In the genomic region with DNA sequence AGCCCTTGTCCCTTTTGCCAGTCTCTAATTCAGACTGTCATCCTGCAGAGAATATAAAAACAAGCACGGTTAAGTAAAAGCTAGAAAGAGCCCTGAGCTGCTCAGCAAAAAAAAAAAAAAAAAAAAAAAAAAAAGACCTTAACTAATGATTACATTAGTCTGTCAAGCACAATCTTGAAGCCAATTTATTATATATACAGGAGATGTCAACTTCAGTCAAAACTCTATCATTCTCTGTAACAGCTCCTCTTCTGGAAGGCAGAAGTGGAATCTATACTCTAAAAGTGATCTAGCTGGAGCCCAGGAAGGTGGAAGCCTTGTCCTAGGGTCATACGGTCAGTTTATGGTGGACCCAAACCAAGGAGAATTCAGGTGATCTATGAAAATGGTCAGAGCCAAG, we compare ENCODE assay signal across 25 cellular contexts.
"Had no signal": no experiment of that assay in that cellular context is flagged by ENCODE, and none has a peak within 500 bp of the region (broad histone marks: within the 10 kb centered on the region; RNA-seq: fewer than 3 reads in every experiment).

No MANE protein-coding gene starts in this region.

- DNase-seq: dermis blood vessel endothelial cell; dorsolateral prefrontal cortex; effector CD4-positive, alpha-beta T cell; effector memory CD4-positive, alpha-beta T cell; esophagus squamous epithelium; foreskin fibroblast; foreskin melanocyte; gastrocnemius medialis; glutamatergic neuron; head of caudate nucleus; heart right ventricle; hippocampal formation; left cardiac atrium; left lung; left ventricle myocardium superior; lower lobe of right lung; mesenchymal stem cell; mucosa of descending colon; naive B cell had no signal

- H3K36me3 ChIP-seq: esophagus squamous epithelium, gastrocnemius medialis, heart right ventricle, left lung, lower lobe of right lung had no signal

- FAIRE-seq: colon, endothelial cell of umbilical vein, islet of Langerhans, keratinocyte had no signal

- H3K9me3 ChIP-seq: esophagus squamous epithelium, gastrocnemius medialis, heart right ventricle, left lung, lower lobe of right lung, mucosa of descending colon had no signal

- H3K27ac ChIP-seq: coronary artery, esophagus squamous epithelium, gastrocnemius medialis, heart right ventricle, lower lobe of right lung had no signal

- H3K4me1 ChIP-seq: esophagus squamous epithelium, gastrocnemius medialis, heart right ventricle, lower lobe of right lung had no signal

- ATAC-seq: esophagus mucosa, gastrocnemius medialis, heart right ventricle, left cardiac atrium, left lung, left ventricle myocardium superior, lower lobe of right lung, mucosa of descending colon had no signal

- H3K27me3 ChIP-seq: gastrocnemius medialis, left lung had no signal

- H3K4me3 ChIP-seq: coronary artery, dorsolateral prefrontal cortex, esophagus squamous epithelium, gastrocnemius medialis, heart right ventricle, left lung, lower lobe of right lung, mucosa of descending colon had no signal
